In genomic region chr10:50503661-50504320, GRCh38 we compare ENCODE assay signal across 1 cellular context.
TF ChIP-seq lines count a peak whose summit lies in the region.

No MANE protein-coding gene starts in this region.

TF ChIP-seq in K562, 482 proteins besides CTCF, POLR2A, EP300 and RAD21 (continued from another document):
- peak in 1 of 2 experiments; percentile 42; a peak in 1 of 4 replicates for TF ChIP-seq ZNF318 (IDR thresholded peaks at IDR 0.05; ENCODE audit: borderline replicate concordance in 1 of 2, low read depth in 1 of 2)
- no peak for TF ChIP-seq CREB1 (IDR thresholded peaks at IDR 0.05)
- peak; percentile 66 for TF ChIP-seq CREB1 (CRISPR knock-in tag; IDR thresholded peaks at IDR 0.05)
- TF ChIP-seq JUND (IDR thresholded peaks at IDR 0.05; ENCODE audit: borderline replicate concordance, low read depth, low read length), result peak; percentile 35; the same call in 1 of the 2 replicates
- TF ChIP-seq JUND (tag; IDR thresholded peaks at IDR 0.05; ENCODE audit: borderline replicate concordance, low read depth, low read length), result peak; percentile 34; the same call in 1 of the 3 replicates
- no peak for TF ChIP-seq PBX2 (CRISPR knock-in tag; IDR thresholded peaks at IDR 0.05; ENCODE audit: low read depth)
- peak; percentile 92 for TF ChIP-seq PBX2 (tag; conservative IDR thresholded peaks at IDR 0.05; ENCODE audit: low read depth)
- TF ChIP-seq RBM25 (IDR thresholded peaks at IDR 0.05; ENCODE audit: low read depth, low read length, severe bottlenecking), result no peak
- peak; percentile 56 for TF ChIP-seq ZBTB12 (CRISPR knock-in tag; IDR thresholded peaks at IDR 0.05)
- peak; percentile 38; the same call in 1 of the 2 replicates for TF ChIP-seq ATF7 (IDR thresholded peaks at IDR 0.05)
- TF ChIP-seq TFAP4 (CRISPR knock-in tag; IDR thresholded peaks at IDR 0.05; ENCODE audit: borderline replicate concordance), result peak; percentile 79
- peak; percentile 83 for TF ChIP-seq ZFP36 (IDR thresholded peaks at IDR 0.05; ENCODE audit: low read depth, low read length, partially characterized antibody)
- peak in 1 of 2 experiments; percentile 24; a peak in 1 of 4 replicates for TF ChIP-seq RCOR1 (IDR thresholded peaks at IDR 0.05; ENCODE audit: borderline replicate concordance in 1 of 2, low read depth in 2 of 2, low read length in 2 of 2)
- 0 out of 2 replicates have a peak, but pooled peaks have one; percentile 27 for TF ChIP-seq CBFA2T3 (IDR thresholded peaks at IDR 0.05)
- TF ChIP-seq CHD1 (IDR thresholded peaks at IDR 0.05; ENCODE audit: low read length), result no peak
- TF ChIP-seq NRF1 (conservative IDR thresholded peaks at IDR 0.05 in 1 of 2, IDR thresholded peaks at IDR 0.05 in 1 of 2), result 0 out of 4 replicates have a peak, but pooled peaks of 1 of the 2 experiments have one; percentile 27
- TF ChIP-seq TCF7L2 (IDR thresholded peaks at IDR 0.05; ENCODE audit: low read depth, low read length), result no peak
- TF ChIP-seq ZMIZ1 (IDR thresholded peaks at IDR 0.05; ENCODE audit: low read depth in 2 of 2, low read length in 2 of 2), result no peak
- TF ChIP-seq ATF1 (CRISPR knock-in tag; IDR thresholded peaks at IDR 0.05), result no peak
- TF ChIP-seq ATF1 (tag; IDR thresholded peaks at IDR 0.05), result peak; percentile 70
- no peak for TF ChIP-seq MAFK (IDR thresholded peaks at IDR 0.05; ENCODE audit: low read length)
- TF ChIP-seq STAT5A (IDR thresholded peaks at IDR 0.05; ENCODE audit: borderline replicate concordance, low read length), result 0 out of 2 replicates have a peak, but pooled peaks have one; percentile 9
- peak; percentile 22; the same call in 1 of the 2 replicates for TF ChIP-seq SMARCE1 (IDR thresholded peaks at IDR 0.05)
- TF ChIP-seq SRF (CRISPR knock-in tag; IDR thresholded peaks at IDR 0.05), result no peak
- peak; percentile 9; the same call in 1 of the 2 replicates for TF ChIP-seq TEAD4 (IDR thresholded peaks at IDR 0.05; ENCODE audit: low read length)
- TF ChIP-seq TEAD4 (CRISPR knock-in tag; IDR thresholded peaks at IDR 0.05; ENCODE audit: borderline replicate concordance), result no peak
- 0 out of 4 replicates have a peak, but pooled peaks of 1 of the 2 experiments have one; percentile 39 for TF ChIP-seq MNT (conservative IDR thresholded peaks at IDR 0.05)
- no peak for TF ChIP-seq ILK (tag; IDR thresholded peaks at IDR 0.05; ENCODE audit: borderline replicate concordance, low read depth)
- TF ChIP-seq FOSL1 (tag; conservative IDR thresholded peaks at IDR 0.05), result peak; percentile 42; the same call in 1 of the 2 replicates
- TF ChIP-seq FOXJ2 (tag; IDR thresholded peaks at IDR 0.05), result 0 out of 2 replicates have a peak, but pooled peaks have one; percentile 26
